ENCODE assay signal across 8 cellular contexts in genomic region chr16:89217388-89218191, GRCh38. TPM values are rescaled to one million over a fixed set of nuclear protein-coding genes. Genes with fewer than 3 reads are reported as not detected.
DNase-seq lines count a peak whose midpoint lies in the region; ATAC-seq and TF ChIP-seq lines count a peak whose summit lies in the region.

ZNF778 (plus strand) TSS chr16:89217703; CDS start chr16:89221128, 3,425 bp downstream.

- POLR2A ChIA-PET in A673 (lab: Charles Lee; ENCODE audit: low non-redundant PET): interaction anchor here (0.6 kb wide), 1 partner anchor 15 kb away, joined by 5 read pairs; no protein-coding TSS in a partner anchor

- no TSS peak for BruUV-seq in A673 (replicated peaks; lab: Mats Ljungman, UMichigan)

- H3K4me3 ChIP-seq in A673 (ENCODE audit: low read depth, low read length, poor library complexity, severe bottlenecking): peak within 1 kb of the TSS; percentile 80

- no peak for TF ChIP-seq CTCF in A673 (conservative IDR thresholded peaks at IDR 0.05; ENCODE audit: low read depth, low read length)

- DNase-seq in A673 (ENCODE audit: low spot score): peak; percentile 89
- peak; percentile 77 for DNase-seq in NCI-H345 (lab: John Stamatoyannopoulos, UW)
- peak; percentile 74 to 76 for DNase-seq in activated CD4-positive, alpha-beta T cell treated with anti-CD3 and anti-CD28 coated beads for 4 hours
- DNase-seq in left kidney (ENCODE audit: low read depth, low spot score): peak; percentile 92
- peak; percentile 61 to 71 for DNase-seq in stimulated activated CD4-positive, alpha-beta T cell treated with anti-CD3 and anti-CD28 coated beads, Interleukin-1b, Interleukin-23, amount 100 ng/mL, for 4 hours (ENCODE audit: low read depth in 2 of 2)

- peaks cover 7% of the 10 kb centered on the region for H3K4me1 ChIP-seq in A673 (ENCODE audit: insufficient read depth, low read length, poor library complexity, severe bottlenecking)

- no peaks in the 10 kb centered on the region for H3K27me3 ChIP-seq in A673 (replicated peaks; ENCODE audit: insufficient read depth, low read depth, low read length, poor library complexity)

- H3K36me3 ChIP-seq in A673 (ENCODE audit: insufficient read depth, low read length, poor library complexity, severe bottlenecking): no peaks in the 10 kb centered on the region

- H3K9me3 ChIP-seq in A673 (ENCODE audit: low read depth, low read length, poor library complexity, severe bottlenecking): no peaks in the 10 kb centered on the region

- intact Hi-C loops in A673 (cut with micrococcal nuclease; ENCODE audit: unreplicated experiment): loop anchor here (10.0 kb wide), 2 partner anchors 273 to 463 kb away; no protein-coding TSS in a partner anchor

- CTCF ChIA-PET in A673 (lab: Charles Lee): interaction anchor here (0.6 to 0.8 kb wide), 2 partner anchors 340 to 480 kb away, joined by 4 to 7 read pairs; no protein-coding TSS in a partner anchor

- H3K27ac ChIP-seq in A673 (ENCODE audit: low read depth, low read length, poor library complexity, severe bottlenecking) (peak within 1 kb of the TSS; percentile 86), cingulate gyrus (ENCODE audit: low read depth, low read length) (peak within 1 kb of the TSS; percentile 72)

- ATAC-seq in GM18517 (IDR thresholded peaks at IDR 0.05; ENCODE audit: unreplicated experiment): peak; percentile 58
- ATAC-seq in HG03045 (IDR thresholded peaks at IDR 0.05; ENCODE audit: unreplicated experiment): peak; percentile 85

RNA-seq across cellular contexts. Expression of gene ZNF778, which starts in this region (rescaled TPM):
- 11.8 and 14.0 TPM in 2 replicates for total RNA-seq in A673 (2021)

Comparison
In these comparisons a context has a peak if more than half of its experiments do, and no peak if none do; other contexts are left out.
1. Peak in every context shown above with its lines: DNase-seq, ATAC-seq, H3K4me3 ChIP-seq and H3K27ac ChIP-seq.